In genomic region chr10:125002423-125003145, GRCh38 we compare ENCODE assay signal across 18 cellular contexts.
DNase-seq lines count a peak whose midpoint lies in the region; ATAC-seq, FAIRE-seq and TF ChIP-seq lines count a peak whose summit lies in the region.
"Had no signal": no experiment of that assay in that cellular context is flagged by ENCODE, and none has a peak within 500 bp of the region (broad histone marks: within the 10 kb centered on the region; RNA-seq: fewer than 3 reads in every experiment).

No MANE protein-coding gene starts in this region.

- FAIRE-seq in pancreas (lab: Jason Lieb, UNC) = no peak

- TF ChIP-seq EP300 in gastroesophageal sphincter (IDR thresholded peaks at IDR 0.05) = no peak

- no peak overlapping the region for H2AK5ac ChIP-seq in H9 (ENCODE audit: insufficient read length, low read length)

- peak overlapping the region; percentile 68 to 81 (median 80); a peak in 2 of 7 replicates for H3K27ac Mint-ChIP-seq in H9
- H3K27ac Mint-ChIP-seq: activated CD4-positive, alpha-beta T cell treated with anti-CD3 and anti-CD28 coated beads for 36 hours; activated T-cell treated with anti-CD3 and anti-CD28 coated beads, Interleukin-2, amount 50 U/mL, for 72 hours; CD4-positive, alpha-beta T cell had no signal

- H3K4ac ChIP-seq in H9 (ENCODE audit: low read depth, low read length) = no peak overlapping the region

- H4K8ac ChIP-seq in H9 (replicated peaks; ENCODE audit: insufficient read length, low read depth, low read length) = no peak overlapping the region

- no peaks in the 10 kb centered on the region for H4K20me1 ChIP-seq in H9 (ENCODE audit: control insufficient read depth, insufficient read depth, insufficient read length)

- no peak for TF ChIP-seq POLR2A in heart left ventricle (IDR thresholded peaks at IDR 0.05)
- no peak for TF ChIP-seq POLR2A in gastroesophageal sphincter (IDR thresholded peaks at IDR 0.05)

- H2BK20ac ChIP-seq in H9 (ENCODE audit: low read depth, low read length, poor library complexity, severe bottlenecking) = no peak overlapping the region

- H3K4me1 ChIP-seq in H9 (ENCODE audit: insufficient read depth, low read length) = no peaks in the 10 kb centered on the region
- peaks cover 0 to 84% (median 54%) of the 10 kb centered on the region in 12 donors for H3K4me1 ChIP-seq in heart left ventricle
- peaks cover 11 to 28% (median 19%) of the 10 kb centered on the region in 3 donors for H3K4me1 ChIP-seq in pancreas
- peaks cover 5 to 78% (median 41%) of the 10 kb centered on the region in 3 donors for H3K4me1 ChIP-seq in gastroesophageal sphincter

- peaks cover 5% of the 10 kb centered on the region for H3K79me1 ChIP-seq in H9 (ENCODE audit: insufficient read depth, low read depth, low read length, poor library complexity, severe bottlenecking)

- H3K4me1 Mint-ChIP-seq in H9 = peaks cover 4 to 11% of the 10 kb centered on the region in 2 experiments; a peak in 2 of 4 replicates
- H3K4me1 Mint-ChIP-seq: activated CD4-positive, alpha-beta T cell treated with anti-CD3 and anti-CD28 coated beads for 36 hours had no signal

- H3K4me2 ChIP-seq in H9 (ENCODE audit: insufficient read depth, insufficient read length, low read length) = no peak overlapping the region
- H3K4me2 ChIP-seq: smooth muscle cell had no signal

- no peaks in the 10 kb centered on the region for H3K9me3 Mint-ChIP-seq in H9
- H3K9me3 Mint-ChIP-seq: activated T-cell treated with anti-CD3 and anti-CD28 coated beads, Interleukin-2, amount 50 U/mL, for 72 hours; brain; CD4-positive, alpha-beta T cell; stimulated activated naive CD8-positive, alpha-beta T cell treated with anti-CD3 and anti-CD28 coated beads, Interleukin-15, amount 100 ng/mL, for 72 hours had no signal

- H3K27me3 ChIP-seq in H9 (ENCODE audit: insufficient read depth, low read length) (no peaks in the 10 kb centered on the region), heart left ventricle (no peaks in the 10 kb centered on the region), pancreas (no peaks in the 10 kb centered on the region), gastroesophageal sphincter (no peaks in the 10 kb centered on the region)

- H3K36me3 Mint-ChIP-seq in H9 (ENCODE audit: insufficient read depth in 1 of 3, low read depth in 3 of 3) = peaks cover 49 to 86% (median 70%) of the 10 kb centered on the region in 3 experiments

- no peak overlapping the region for H3T11ph ChIP-seq in H9 (ENCODE audit: low read length)

- peak; percentile 19 for DNase-seq in activated CD4-positive, CD25-positive, alpha-beta regulatory T cell treated with anti-CD3 and anti-CD28 coated beads, Interleukin-2, amount 50 U/mL, for 72 hours
- no peak for DNase-seq in activated CD4-positive, CD25-positive, alpha-beta regulatory T cell (lab: John Stamatoyannopoulos, UW)
- DNase-seq in H9 = no peak
- peak in 4 of 5 donors; percentile 10 to 53 (median 28) for DNase-seq in heart left ventricle
- DNase-seq in pancreas = peak in 5 of 6 donors; percentile 9 to 69 (median 36)
- DNase-seq in 8988T = no peak
- DNase-seq: activated CD4-positive, alpha-beta T cell treated with anti-CD3 and anti-CD28 coated beads for 36 hours; activated T-cell treated with anti-CD3 and anti-CD28 coated beads, Interleukin-2, amount 50 U/mL, for 72 hours; effector memory CD4-positive, alpha-beta T cell; KG1; NCI-H1105 treated with DMSO at 0.1 percent for 48 hours; NCI-H2227 treated with DMSO at 0.1 percent for 48 hours had no signal

- no peak overlapping the region for H3K18ac ChIP-seq in H9 (ENCODE audit: insufficient read length, low read depth, low read length)

- H3K9me3 ChIP-seq in H9 (ENCODE audit: control insufficient read depth, low read depth, low read length) (no peaks in the 10 kb centered on the region), heart left ventricle (no peaks in the 10 kb centered on the region), pancreas (no peaks in the 10 kb centered on the region), gastroesophageal sphincter (no peaks in the 10 kb centered on the region)

- no peak for TF ChIP-seq CTCF in H9 (conservative IDR thresholded peaks at IDR 0.05)
- TF ChIP-seq CTCF in heart left ventricle (IDR thresholded peaks at IDR 0.05) = no peak
- no peak for TF ChIP-seq CTCF in pancreas (IDR thresholded peaks at IDR 0.05)
- TF ChIP-seq CTCF in gastroesophageal sphincter (IDR thresholded peaks at IDR 0.05) = no peak

- no peaks in the 10 kb centered on the region for H3K23me2 ChIP-seq in H9 (ENCODE audit: insufficient read length, low read depth, low read length, poor library complexity, severe bottlenecking)

- H2AFZ ChIP-seq in H9 (ENCODE audit: low read length) = no peak overlapping the region

- H3K14ac ChIP-seq in H9 (ENCODE audit: insufficient read depth, low read length) = no peak overlapping the region; the same call in 1 of the 2 replicates

- H3K36me3 ChIP-seq in heart left ventricle (peaks cover 0 to 57% (median 23%) of the 10 kb centered on the region in 9 donors), pancreas (peaks cover 0 to 20% (median 4%) of the 10 kb centered on the region in 3 donors), gastroesophageal sphincter (peaks cover 0 to 82% of the 10 kb centered on the region in 2 donors)

- H3K79me2 ChIP-seq in H9 (ENCODE audit: insufficient read depth, low read length) = peaks cover 12% of the 10 kb centered on the region; the same call in 1 of the 2 replicates

- H3K27ac ChIP-seq in H9 (ENCODE audit: insufficient read length, low read depth, low read length) = no peak overlapping the region
- H3K27ac ChIP-seq in heart left ventricle = peak overlapping the region in 2 of 12 donors; percentile 15 to 81
- no peak overlapping the region for H3K27ac ChIP-seq in pancreas
- no peak overlapping the region for H3K27ac ChIP-seq in gastroesophageal sphincter

- H2BK5ac ChIP-seq in H9 (ENCODE audit: insufficient read length, low read length) = no peak overlapping the region

- no peak overlapping the region for H4K91ac ChIP-seq in H9 (ENCODE audit: insufficient read length, low read depth, low read length)

- no peak overlapping the region for H3K4me3 Mint-ChIP-seq in H9
- H3K4me3 Mint-ChIP-seq: activated CD4-positive, alpha-beta T cell treated with anti-CD3 and anti-CD28 coated beads for 36 hours; activated T-cell treated with anti-CD3 and anti-CD28 coated beads, Interleukin-2, amount 50 U/mL, for 72 hours; brain; CD4-positive, alpha-beta T cell; stimulated activated naive CD8-positive, alpha-beta T cell treated with anti-CD3 and anti-CD28 coated beads, Interleukin-15, amount 100 ng/mL, for 72 hours had no signal

- no CpG with 5 or more reads among the region's 28 CpGs for WGBS in H9 (ENCODE audit: extremely low coverage, insufficient read length, low lambda C conversion rate)
- WGBS in heart left ventricle, 4 donors = 73 to 83% (median 81%) methylated on average over 26 to 28 of the region's 28 CpGs
- 86 to 92% methylated on average over 28 of the region's 28 CpGs for WGBS in pancreas, 2 donors
- WGBS in gastroesophageal sphincter (ENCODE audit: low coverage in 1 of 2), 2 donors = 93% methylated on average over 3 of the region's 28 CpGs; no CpG with 5 or more reads in 1 of the 2 donors

- no peak overlapping the region for H2BK15ac ChIP-seq in H9 (ENCODE audit: low read depth, low read length)

- no peak overlapping the region for H4K5ac ChIP-seq in H9 (ENCODE audit: insufficient read length, low read depth, low read length)

- no peaks in the 10 kb centered on the region; the same call in 1 of the 2 replicates for H3K27me3 Mint-ChIP-seq in H9 (ENCODE audit: low read depth)
- H3K27me3 Mint-ChIP-seq: activated CD4-positive, alpha-beta T cell treated with anti-CD3 and anti-CD28 coated beads for 36 hours; brain; CD4-positive, alpha-beta T cell had no signal

- no peak overlapping the region for H3K23ac ChIP-seq in H9 (ENCODE audit: insufficient read length, low read depth, low read length)

- no peak overlapping the region for H2BK12ac ChIP-seq in H9 (ENCODE audit: insufficient read length, low read depth, low read length)

- H3K9ac ChIP-seq in H9 (ENCODE audit: extremely low read depth, insufficient read length, low read length) = no peak overlapping the region

- H2BK120ac ChIP-seq in H9 (ENCODE audit: low read depth, low read length, poor library complexity, severe bottlenecking) = no peak overlapping the region

- intact Hi-C loops in heart left ventricle (cut with DNase I) = loop anchor here in 4 of 10 donors (5.0 to 10.0 kb wide), 3 partner anchors 35 to 342 kb away; no protein-coding TSS in a partner anchor
- intact Hi-C loops in pancreas (cut with DNase I) = no loop called here

- H3K4me3 ChIP-seq in heart left ventricle = no peak overlapping the region
- H3K4me3 ChIP-seq in pancreas = no peak overlapping the region
- H3K4me3 ChIP-seq in gastroesophageal sphincter = no peak overlapping the region
- H3K4me3 ChIP-seq: smooth muscle cell had no signal

- ATAC-seq in heart left ventricle (no peak), pancreas (no peak), gastroesophageal sphincter (no peak), HG02678 (IDR thresholded peaks at IDR 0.05; ENCODE audit: unreplicated experiment) (no peak)
- ATAC-seq: activated CD4-positive, alpha-beta T cell treated with anti-CD3 and anti-CD28 coated beads for 36 hours had no signal

- no peak overlapping the region for H3K56ac ChIP-seq in H9 (ENCODE audit: insufficient read length, low read depth, low read length)

Comparison
In these comparisons a context has a peak if more than half of its experiments do, and no peak if none do; other contexts are left out.
1. DNase-seq: peak in activated CD4-positive, CD25-positive, alpha-beta regulatory T cell treated with anti-CD3 and anti-CD28 coated beads, Interleukin-2, amount 50 U/mL, for 72 hours (single experiment), heart left ventricle (4 of 5) and pancreas (5 of 6); none in activated CD4-positive, CD25-positive, alpha-beta regulatory T cell (0 of 4), H9 (single experiment) and 8988T (single experiment).